In the genomic region with DNA sequence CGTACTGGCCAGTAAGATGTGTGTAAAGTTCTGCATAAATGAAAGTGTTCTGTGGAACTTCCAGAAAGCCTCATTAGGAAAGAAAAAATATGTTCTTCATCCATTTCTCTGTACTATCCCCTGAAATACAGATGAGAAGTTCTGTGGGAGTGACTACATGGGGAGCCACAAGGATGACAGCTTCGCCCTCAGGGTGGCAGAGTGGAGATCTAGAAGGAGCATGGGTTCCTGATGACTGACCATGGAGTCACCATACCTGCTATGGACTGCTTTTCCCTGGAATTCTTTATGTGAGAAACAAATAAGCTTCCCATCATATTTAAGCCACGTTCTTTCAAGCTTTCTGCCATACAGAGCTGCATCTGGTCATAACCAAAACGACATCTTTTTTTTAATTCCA, we compare ENCODE assay signal across 16 cellular contexts.
DNase-seq lines count a peak whose midpoint lies in the region; ATAC-seq, FAIRE-seq and TF ChIP-seq lines count a peak whose summit lies in the region.
"Had no signal": no experiment of that assay in that cellular context is flagged by ENCODE, and none has a peak within 500 bp of the region (broad histone marks: within the 10 kb centered on the region; RNA-seq: fewer than 3 reads in every experiment).

No MANE protein-coding gene starts in this region.

- no peak overlapping the region for H4K91ac ChIP-seq in mesenchymal stem cell (ENCODE audit: low read length)

- 48 to 52% methylated on average over 4 of the region's 4 CpGs for WGBS in GM23248 (ENCODE audit: low coverage in 1 of 2, low lambda C conversion rate in 2 of 2, missing lambda C conversion rate in 2 of 2), 2 experiments
- WGBS in K562 (ENCODE audit: insufficient coverage, low coverage, missing lambda C conversion rate) = 8% methylated on average over 4 of the region's 4 CpGs
- WGBS in mesenchymal stem cell = 100% methylated on average over 1 of the region's 4 CpGs

- BruUV-seq in K562 (replicated peaks; lab: Mats Ljungman, UMichigan) = no TSS peak

- H2AFZ ChIP-seq in GM23248 = no peak overlapping the region
- no peak overlapping the region; the same call in 1 of the 2 replicates for H2AFZ ChIP-seq in K562 (ENCODE audit: low read depth, low read length)
- H2AFZ ChIP-seq in osteoblast (ENCODE audit: low read length) = no peak overlapping the region
- H2AFZ ChIP-seq in mesenchymal stem cell (ENCODE audit: low read depth, low read length) = no peak overlapping the region

- peak; percentile 10 for DNase-seq in GM23248
- peak; percentile 23 for DNase-seq in NCI-H226
- no peak for DNase-seq in K562 (ENCODE audit: extremely low read depth in 1 of 4, low spot score in 3 of 4)
- peak; percentile 21 for DNase-seq in osteoblast (ENCODE audit: insufficient read length, low spot score, missing footprints)
- DNase-seq in NCI-H1092 (lab: John Stamatoyannopoulos, UW) = no peak
- DNase-seq in mesenchymal stem cell = no peak
- DNase-seq: Caco-2; CD8-positive, alpha-beta memory T cell; DMS53; HFFc6 had no signal

- H3K9ac ChIP-seq in GM23248 (no peak overlapping the region), K562 (ENCODE audit: insufficient read depth in 1 of 2, low read depth in 2 of 2, low read length in 2 of 2) (no peak overlapping the region), mesenchymal stem cell (ENCODE audit: low read length) (no peak overlapping the region)

- no peak overlapping the region for H4K8ac ChIP-seq in mesenchymal stem cell (ENCODE audit: low read length)

- no peak for TF ChIP-seq CTCF in K562 (IDR thresholded peaks at IDR 0.05 in 2 of 3, conservative IDR thresholded peaks at IDR 0.05 in 1 of 3; ENCODE audit: insufficient read depth in 2 of 3, low read depth in 1 of 3, low read length in 3 of 3)
- TF ChIP-seq CTCF in osteoblast (IDR thresholded peaks at IDR 0.05; ENCODE audit: extremely low read depth, low read depth, low read length) = no peak

- H3F3A ChIP-seq in GM23248 (ENCODE audit: insufficient read depth) = no peaks in the 10 kb centered on the region

- H4K20me1 ChIP-seq in GM23248 (ENCODE audit: insufficient read depth) (no peaks in the 10 kb centered on the region), K562 (replicated peaks; ENCODE audit: control insufficient read depth, insufficient read depth, low read length) (no peaks in the 10 kb centered on the region), osteoblast (ENCODE audit: insufficient read depth, low read length) (no peaks in the 10 kb centered on the region)

- POLR2A ChIA-PET in K562 (lab: Yijun Ruan, JAX) = interaction anchor here (1.0 kb wide), 1 partner anchor 9 kb away, joined by 3 read pairs; no protein-coding TSS in a partner anchor

- H3K9me3 ChIP-seq in GM23248 (ENCODE audit: low read depth) (no peaks in the 10 kb centered on the region), K562 (replicated peaks; ENCODE audit: control insufficient read depth, insufficient read depth, low read depth, low read length) (no peaks in the 10 kb centered on the region), osteoblast (ENCODE audit: low read depth, low read length) (no peaks in the 10 kb centered on the region), mesenchymal stem cell (ENCODE audit: control insufficient read depth, low read length) (no peaks in the 10 kb centered on the region)
- H3K9me3 ChIP-seq: Caco-2, HAP-1 had no signal

- H3K18ac ChIP-seq in mesenchymal stem cell (ENCODE audit: low read depth in 1 of 2, low read length in 2 of 2) = no peak overlapping the region

- H3K27me3 ChIP-seq in GM23248 (replicated peaks; ENCODE audit: insufficient read depth) = no peaks in the 10 kb centered on the region
- no peaks in the 10 kb centered on the region for H3K27me3 ChIP-seq in K562 (ENCODE audit: control insufficient read depth in 2 of 2, insufficient read depth in 2 of 2, low read length in 2 of 2)
- H3K27me3 ChIP-seq in osteoblast (ENCODE audit: insufficient read depth, low read length) = no peaks in the 10 kb centered on the region
- H3K27me3 ChIP-seq in mesenchymal stem cell (ENCODE audit: control insufficient read depth in 1 of 2, insufficient read depth in 1 of 2, low read length in 2 of 2) = no peaks in the 10 kb centered on the region

- H3K4me2 ChIP-seq in GM23248 (ENCODE audit: unreplicated experiment) = no peak overlapping the region
- H3K4me2 ChIP-seq in K562 (ENCODE audit: insufficient read depth, low read length) = no peak overlapping the region
- no peak overlapping the region for H3K4me2 ChIP-seq in osteoblast (ENCODE audit: insufficient read depth, low read length)
- no peak overlapping the region for H3K4me2 ChIP-seq in mesenchymal stem cell (ENCODE audit: low read length, poor library complexity, severe bottlenecking)

- no peak for TF ChIP-seq POLR2A in K562 (conservative IDR thresholded peaks at IDR 0.05)

- H2BK12ac ChIP-seq in mesenchymal stem cell (ENCODE audit: low read length in 2 of 2) = no peak overlapping the region

- H3K36me3 ChIP-seq in GM23248 (ENCODE audit: low read depth) (no peaks in the 10 kb centered on the region), K562 (ENCODE audit: control insufficient read depth, insufficient read depth, low read length) (no peaks in the 10 kb centered on the region), osteoblast (ENCODE audit: insufficient read depth, low read length) (no peaks in the 10 kb centered on the region), mesenchymal stem cell (ENCODE audit: control insufficient read depth in 1 of 2, insufficient read depth in 2 of 2, low read depth in 1 of 2, low read length in 2 of 2) (no peaks in the 10 kb centered on the region)
- H3K36me3 ChIP-seq: HAP-1 had no signal

- TF ChIP-seq RAD21 in K562 (CRISPR knock-in tag; conservative IDR thresholded peaks at IDR 0.05 in 1 of 2, IDR thresholded peaks at IDR 0.05 in 1 of 2) = no peak

- H3K9me2 ChIP-seq in GM23248 (ENCODE audit: insufficient read depth) = no peaks in the 10 kb centered on the region

- no peak overlapping the region for H3K23ac ChIP-seq in mesenchymal stem cell (ENCODE audit: low read length in 2 of 2)

- ATAC-seq in K562 = peak; percentile 57; the same call in 2 of the 3 replicates
- no peak for ATAC-seq in GM21423 (IDR thresholded peaks at IDR 0.05; ENCODE audit: unreplicated experiment)
- ATAC-seq: GM12878, HepG2 had no signal

- H3K9me1 ChIP-seq in K562 (ENCODE audit: control insufficient read depth, insufficient read depth, low read length) = no peaks in the 10 kb centered on the region

- no peak for TF ChIP-seq EP300 in K562 (IDR thresholded peaks at IDR 0.05; ENCODE audit: low read length)

- H3K4ac ChIP-seq in mesenchymal stem cell (ENCODE audit: low read depth in 1 of 2, low read length in 2 of 2) = no peak overlapping the region

- H2AK5ac ChIP-seq in mesenchymal stem cell (ENCODE audit: low read length, severe bottlenecking) = no peak overlapping the region

- H3K27ac ChIP-seq in GM23248 (no peak overlapping the region), K562 (ENCODE audit: extremely low read depth, low read depth, low read length) (no peak overlapping the region), osteoblast (ENCODE audit: low read depth, low read length) (no peak overlapping the region), mesenchymal stem cell (ENCODE audit: low read length, poor library complexity, severe bottlenecking) (no peak overlapping the region)

- no peak overlapping the region for H3K14ac ChIP-seq in mesenchymal stem cell (ENCODE audit: low read length in 2 of 2)

- no peak overlapping the region for H2BK5ac ChIP-seq in mesenchymal stem cell (ENCODE audit: low read depth, low read length, poor library complexity, severe bottlenecking)

- intact Hi-C loops in K562 (cut with micrococcal nuclease) = no loop called here

- CTCF ChIA-PET in K562 (lab: Yijun Ruan, JAX; ENCODE audit: low intra/inter-chr PET ratio) = no interaction called here

- peak; percentile 23 for FAIRE-seq in K562 (lab: Jason Lieb, UNC)
- FAIRE-seq: GM12878, H1, HepG2, HTR-8/SVneo had no signal

- no peak overlapping the region for H2BK15ac ChIP-seq in mesenchymal stem cell (ENCODE audit: low read depth, poor library complexity, severe bottlenecking)

- H3K79me1 ChIP-seq in mesenchymal stem cell (replicated peaks; ENCODE audit: low read length, poor library complexity, severe bottlenecking) = no peaks in the 10 kb centered on the region

- no peak overlapping the region for H2BK120ac ChIP-seq in mesenchymal stem cell (ENCODE audit: low read depth, low read length)

- H3K4me1 ChIP-seq in GM23248 (ENCODE audit: insufficient read depth) (no peaks in the 10 kb centered on the region), K562 (replicated peaks in 1 of 2; ENCODE audit: control insufficient read depth in 2 of 2, insufficient read depth in 2 of 2, low read length in 2 of 2) (no peaks in the 10 kb centered on the region; a peak in 1 of 5 replicates), osteoblast (ENCODE audit: insufficient read depth, low read length) (no peaks in the 10 kb centered on the region), mesenchymal stem cell (ENCODE audit: control insufficient read depth, insufficient read depth, low read depth, low read length) (no peaks in the 10 kb centered on the region)
- H3K4me1 ChIP-seq: Caco-2, HAP-1 had no signal

- in situ Hi-C loops in GM23248 (cut with MboI) = no loop called here
- in situ Hi-C loops in K562 (cut with MboI) = no loop called here

- no peak overlapping the region for H3K4me3 ChIP-seq in GM23248
- no peak overlapping the region for H3K4me3 ChIP-seq in K562
- no peak overlapping the region for H3K4me3 ChIP-seq in osteoblast (ENCODE audit: insufficient read depth, low read length)
- no peak overlapping the region for H3K4me3 ChIP-seq in mesenchymal stem cell (ENCODE audit: insufficient read depth in 1 of 2, low read depth in 1 of 2, low read length in 2 of 2)
- H3K4me3 ChIP-seq: GM12878, HAP-1 had no signal

- H3K79me2 ChIP-seq in GM23248 (ENCODE audit: insufficient read depth) (no peaks in the 10 kb centered on the region), K562 (ENCODE audit: control insufficient read depth, insufficient read depth, low read length) (no peaks in the 10 kb centered on the region), osteoblast (ENCODE audit: insufficient read depth, low read length) (no peaks in the 10 kb centered on the region)

TF ChIP-seq in K562, 482 proteins besides CTCF, POLR2A, EP300 and RAD21 (continues in another document):
- TF ChIP-seq STAG1 (CRISPR knock-in tag; IDR thresholded peaks at IDR 0.05; ENCODE audit: borderline replicate concordance) = no peak
- TF ChIP-seq, protein P1, sequence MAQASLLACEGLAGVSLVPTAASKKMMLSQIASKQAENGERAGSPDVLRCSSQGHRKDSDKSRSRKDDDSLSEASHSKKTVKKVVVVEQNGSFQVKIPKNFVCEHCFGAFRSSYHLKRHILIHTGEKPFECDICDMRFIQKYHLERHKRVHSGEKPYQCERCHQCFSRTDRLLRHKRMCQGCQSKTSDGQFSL (CRISPR knock-in tag; IDR thresholded peaks at IDR 0.05) = no peak
- TF ChIP-seq, protein P1 (tag; IDR thresholded peaks at IDR 0.05) = no peak
- TF ChIP-seq BHLHE40 (IDR thresholded peaks at IDR 0.05; ENCODE audit: low read length) = no peak
- no peak for TF ChIP-seq U2AF2 (optimal IDR thresholded peaks at IDR 0.05; ENCODE audit: low read depth, low read length)
- TF ChIP-seq RBM34 (IDR thresholded peaks at IDR 0.05; ENCODE audit: borderline replicate concordance, insufficient read depth, low read length) = no peak

Comparison
In these comparisons a context has a peak if more than half of its experiments do, and no peak if none do; other contexts are left out.
1. DNase-seq: peak in GM23248 (single experiment), NCI-H226 (single experiment) and osteoblast (single experiment); none in K562 (0 of 4), NCI-H1092 (single experiment) and mesenchymal stem cell (single experiment).